In the genomic region with DNA sequence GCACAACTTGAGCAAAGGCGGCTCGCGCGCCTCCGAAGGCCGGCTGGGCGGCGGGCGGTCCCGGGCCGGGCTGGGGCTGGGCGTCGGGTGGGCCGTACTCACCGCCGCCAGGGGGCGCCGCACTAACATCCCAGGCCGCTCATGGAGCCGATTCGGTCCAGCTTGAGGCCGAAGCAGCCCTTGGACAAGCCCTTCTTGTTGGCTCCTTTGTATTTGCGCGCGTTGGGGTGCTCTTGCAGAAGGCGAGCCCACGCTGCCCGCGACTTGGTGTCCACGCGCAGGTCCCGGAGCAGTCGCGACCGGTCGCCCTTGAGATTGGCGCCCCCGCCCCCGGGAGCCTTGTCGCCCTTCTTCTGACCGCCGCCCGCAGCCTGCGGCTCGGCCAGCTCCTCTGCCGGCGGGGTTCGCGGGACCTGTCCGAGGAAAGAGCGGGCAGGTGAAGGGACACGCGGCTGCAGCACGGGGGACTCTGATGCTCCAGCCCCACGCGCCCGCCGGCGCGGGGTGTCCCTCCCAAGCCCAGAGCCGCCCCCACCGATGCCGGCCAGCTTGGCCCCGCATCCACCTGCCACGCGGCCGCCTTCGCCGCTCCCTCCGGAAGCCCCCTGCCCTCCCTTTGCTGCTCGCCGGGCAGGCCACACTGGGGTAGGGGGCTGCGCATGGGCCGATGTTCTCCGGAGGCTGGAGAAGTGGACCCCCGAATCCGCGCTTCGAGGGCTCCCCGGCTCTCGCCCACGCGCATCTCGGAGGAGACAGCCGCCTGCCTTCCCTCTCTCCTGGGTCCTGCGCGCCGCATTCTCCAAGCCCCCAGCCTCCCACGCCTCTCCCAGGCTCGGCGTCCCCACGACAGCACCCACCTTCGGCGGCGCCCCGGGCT, we compare ENCODE assay signal across 8 cellular contexts. TPM values are rescaled to one million over a fixed set of nuclear protein-coding genes. Genes with fewer than 3 reads are reported as not detected.
DNase-seq lines count a peak whose midpoint lies in the region; ATAC-seq and TF ChIP-seq lines count a peak whose summit lies in the region.

No MANE protein-coding gene starts in this region.

- H3K4me2 ChIP-seq in GM23248 (ENCODE audit: unreplicated experiment): peak overlapping the region; percentile 55

- no peaks in the 10 kb centered on the region for H3K79me2 ChIP-seq in GM23248 (ENCODE audit: insufficient read depth)

- H3K4me1 ChIP-seq in GM23248 (ENCODE audit: insufficient read depth) (no peaks in the 10 kb centered on the region), left lung (peaks cover 13 to 25% of the 10 kb centered on the region in 2 donors)

- H3K27me3 ChIP-seq in GM23248 (replicated peaks; ENCODE audit: insufficient read depth): peaks cover 34% of the 10 kb centered on the region
- H3K27me3 ChIP-seq in left lung: peaks cover 49 to 88% of the 10 kb centered on the region in 2 donors

- no peaks in the 10 kb centered on the region for H3K36me3 Mint-ChIP-seq in dendritic cell treated with granulocyte-macrophage colony-stimulating factor and Interleukin-4, amounts not matched to agents 40 ng/mL and 50 ng/mL, for 4 days (ENCODE audit: low read depth)

- no peaks in the 10 kb centered on the region for H3F3A ChIP-seq in GM23248 (ENCODE audit: insufficient read depth)

- 1% methylated on average over 86 to 88 of the region's 96 CpGs for WGBS in GM23248 (ENCODE audit: low coverage in 1 of 2, low lambda C conversion rate in 2 of 2, missing lambda C conversion rate in 2 of 2), 2 experiments

- H3K9me3 ChIP-seq in GM23248 (ENCODE audit: low read depth) (no peaks in the 10 kb centered on the region), left lung (no peaks in the 10 kb centered on the region)

- H3K27ac ChIP-seq in C4-2B: peak overlapping the region; percentile 31
- H3K27ac ChIP-seq in GM23248: no peak overlapping the region
- no peak overlapping the region for H3K27ac ChIP-seq in left lung

- H3K9ac ChIP-seq in GM23248: no peak overlapping the region

- H3K36me3 ChIP-seq in GM23248 (ENCODE audit: low read depth) (no peaks in the 10 kb centered on the region), left lung (no peaks in the 10 kb centered on the region)

- no peaks in the 10 kb centered on the region for H3K9me2 ChIP-seq in GM23248 (ENCODE audit: insufficient read depth)

- ATAC-seq in left lung (peak; percentile 97), GM19455 (IDR thresholded peaks at IDR 0.05; ENCODE audit: unreplicated experiment) (no peak)

- H3K9me3 Mint-ChIP-seq in dendritic cell treated with granulocyte-macrophage colony-stimulating factor and Interleukin-4, amounts not matched to agents 40 ng/mL and 50 ng/mL, for 4 days: no peaks in the 10 kb centered on the region

- peak; percentile 92 for DNase-seq in GM23248
- peak; percentile 72 for DNase-seq in NCI-H345 (lab: John Stamatoyannopoulos, UW)
- peak; percentile 71 for DNase-seq in activated CD4-positive, alpha-beta T cell treated with anti-CD3 and anti-CD28 coated beads, Interleukin-2, amount 50 U/mL, for 1 hour
- peak; percentile 76 to 94 for DNase-seq in left lung
- peak; percentile 57 to 71 for DNase-seq in stimulated activated CD4-positive, alpha-beta T cell treated with anti-CD3 and anti-CD28 coated beads, Interleukin-1b, Interleukin-23, amount 100 ng/mL, for 4 hours (ENCODE audit: low read depth in 2 of 2)

- H4K20me1 ChIP-seq in GM23248 (ENCODE audit: insufficient read depth): no peaks in the 10 kb centered on the region

- peak overlapping the region; percentile 41 for H3K4me3 Mint-ChIP-seq in dendritic cell treated with granulocyte-macrophage colony-stimulating factor and Interleukin-4, amounts not matched to agents 40 ng/mL and 50 ng/mL, for 4 days

- H3K27ac Mint-ChIP-seq in dendritic cell treated with granulocyte-macrophage colony-stimulating factor and Interleukin-4, amounts not matched to agents 40 ng/mL and 50 ng/mL, for 4 days: no peak overlapping the region

- in situ Hi-C loops in GM23248 (cut with MboI): loop anchor here (10.0 kb wide), 1 partner anchor 209 kb away; no protein-coding TSS in a partner anchor

- peak overlapping the region; percentile 60 for H3K4me3 ChIP-seq in GM23248
- peak overlapping the region; percentile 7 to 26 for H3K4me3 ChIP-seq in left lung

- intact Hi-C loops in dendritic cell treated with granulocyte-macrophage colony-stimulating factor and Interleukin-4, amounts not matched to agents 40 ng/mL and 50 ng/mL, for 4 days (cut with micrococcal nuclease): loop anchor here (1.0 kb wide), 1 partner anchor 402 kb away; no protein-coding TSS in a partner anchor
- intact Hi-C loops in left lung (cut with DNase I): loop anchor here (5.0 to 10.0 kb wide), 2 partner anchors 212 to 399 kb away; no protein-coding TSS in a partner anchor

- peaks cover 11% of the 10 kb centered on the region for H3K4me1 Mint-ChIP-seq in dendritic cell treated with granulocyte-macrophage colony-stimulating factor and Interleukin-4, amounts not matched to agents 40 ng/mL and 50 ng/mL, for 4 days (ENCODE audit: low read depth)

- peaks cover 74% of the 10 kb centered on the region for H3K27me3 Mint-ChIP-seq in dendritic cell treated with granulocyte-macrophage colony-stimulating factor and Interleukin-4, amounts not matched to agents 40 ng/mL and 50 ng/mL, for 4 days

- TF ChIP-seq CTCF in C4-2B (conservative IDR thresholded peaks at IDR 0.05) (peak; percentile 82), left lung (IDR thresholded peaks at IDR 0.05) (peak; percentile 91 to 97)

- H2AFZ ChIP-seq in GM23248: peak overlapping the region; percentile 64

RNA-seq across cellular contexts. Expression of a gene that starts 0.7 kb away (rescaled TPM):
- total RNA-seq in GM23248 (2014; rRNA removed; shearing (Covaris generic)): not detected in 2 replicates
- 0.26 and 0.29 TPM in 2 replicates for polyA plus RNA-seq in GM23248 (2016; fragmentation: Nextera tagmentation; extraction: Ambion mirVana)
- not detected for total RNA-seq in left lung

RNA-seq across cellular contexts. Expression of a gene that starts 36.0 kb away (rescaled TPM):
- total RNA-seq in GM23248 (2014; rRNA removed; shearing (Covaris generic)): 9.4 and 15.6 TPM in 2 replicates
- 9.3 and 10.0 TPM in 2 replicates for polyA plus RNA-seq in GM23248 (2016; fragmentation: Nextera tagmentation; extraction: Ambion mirVana)
- 10 to 100 TPM; 25.2 to 32.3 TPM for total RNA-seq in left lung
